In the genomic region with DNA sequence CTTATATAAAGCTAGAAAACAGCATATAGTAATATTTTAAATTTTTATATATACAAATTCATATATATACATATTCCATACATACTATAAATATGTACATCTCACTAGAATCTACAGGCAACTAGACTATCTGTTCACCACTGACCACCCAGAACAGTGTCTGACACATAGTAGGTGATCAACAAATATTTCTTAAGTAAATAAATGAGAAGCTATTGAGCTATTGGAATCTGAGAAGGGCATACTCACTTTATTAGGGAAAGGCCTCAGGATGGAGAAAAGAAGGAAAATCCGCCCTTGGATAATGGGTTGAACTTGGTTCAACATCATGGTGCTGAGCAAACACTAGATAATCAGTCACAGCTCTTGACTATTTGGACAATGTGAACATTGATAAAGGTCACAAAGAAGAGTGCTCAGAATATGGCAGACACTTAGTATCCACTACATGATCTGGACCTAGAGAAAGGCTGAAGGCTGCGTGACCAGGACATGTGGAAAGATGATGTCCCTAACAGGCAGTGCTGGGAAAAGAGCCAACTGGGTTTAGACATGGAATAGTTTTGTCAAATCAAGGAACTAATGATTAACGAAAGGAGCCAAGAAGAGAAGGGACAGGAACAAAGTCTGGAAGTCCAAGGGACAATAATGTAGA, we compare ENCODE assay signal across 29 cellular contexts.
"Had no signal": no experiment of that assay in that cellular context is flagged by ENCODE, and none has a peak within 500 bp of the region (broad histone marks: within the 10 kb centered on the region; RNA-seq: fewer than 3 reads in every experiment).

No MANE protein-coding gene starts in this region.

- H3K9me3 Mint-ChIP-seq: memory B cell; neural progenitor cell; stimulated activated naive B cell treated with anti-CD40 and anti-IgM and Interleukin-4, amounts not matched to agents 10 μg/mL and 1 μg/mL and 100 μg/mL, for 72 hours had no signal

- H3K4me3 ChIP-seq: dorsolateral prefrontal cortex, gastrocnemius medialis, heart left ventricle, lung, neural progenitor cell, right atrium auricular region, sigmoid colon, spleen, thoracic aorta, tibial nerve, upper lobe of left lung had no signal

- H3K27me3 ChIP-seq: dorsolateral prefrontal cortex, gastrocnemius medialis, heart left ventricle, neural progenitor cell, right atrium auricular region, sigmoid colon, spleen, tibial nerve, upper lobe of left lung had no signal

- H3K9me3 ChIP-seq: gastrocnemius medialis, heart left ventricle, right atrium auricular region, sigmoid colon, spleen, thoracic aorta, tibial nerve, upper lobe of left lung had no signal

- H3K4me1 ChIP-seq: gastrocnemius medialis, heart left ventricle, neural progenitor cell, parathyroid adenoma, right atrium auricular region, spleen had no signal

- H3K9ac ChIP-seq: neural progenitor cell, parathyroid adenoma had no signal

- FAIRE-seq: colon, urothelium cell line had no signal

- H3K36me3 ChIP-seq: gastrocnemius medialis, heart left ventricle, neural progenitor cell, right atrium auricular region, sigmoid colon, thoracic aorta, upper lobe of left lung had no signal

- H3K4me1 Mint-ChIP-seq: memory B cell had no signal

- H3K27me3 Mint-ChIP-seq: memory B cell; natural killer cell treated with Interleukin-12 subunit alpha and Interleukin-12 subunit beta and Interleukin-15 and Interleukin-18, amount 100 ng/mL, for 72 hours; progenitor cell of endocrine pancreas; stimulated activated naive B cell treated with anti-CD40 and anti-IgM and Interleukin-4, amounts not matched to agents 10 μg/mL and 1 μg/mL and 100 μg/mL, for 72 hours; stimulated activated naive CD8-positive, alpha-beta T cell treated with anti-CD3 and anti-CD28 coated beads, Interleukin-15, Interleukin-2, amounts not matched to agents 100 ng/mL and 50 ng/mL, for 24 hours had no signal

- H3K27ac Mint-ChIP-seq: memory B cell; natural killer cell treated with Interleukin-12 subunit alpha and Interleukin-12 subunit beta and Interleukin-15 and Interleukin-18, amount 100 ng/mL, for 72 hours; neural progenitor cell; progenitor cell of endocrine pancreas; stimulated activated naive B cell treated with anti-CD40 and anti-IgM and Interleukin-4, amounts not matched to agents 10 μg/mL and 1 μg/mL and 100 μg/mL, for 72 hours; stimulated activated naive CD8-positive, alpha-beta T cell treated with anti-CD3 and anti-CD28 coated beads, Interleukin-15, Interleukin-2, amounts not matched to agents 100 ng/mL and 50 ng/mL, for 24 hours had no signal

- H3K4me2 ChIP-seq: neural progenitor cell had no signal

- H2AFZ ChIP-seq: neural progenitor cell, parathyroid adenoma had no signal

- H3K27ac ChIP-seq: dorsolateral prefrontal cortex, gastrocnemius medialis, heart left ventricle, neural progenitor cell, parathyroid adenoma, right atrium auricular region, sigmoid colon, spleen, thoracic aorta, tibial nerve, upper lobe of left lung had no signal

- DNase-seq: cerebellar nuclear complex; dorsolateral prefrontal cortex; effector CD4-positive, alpha-beta T cell; foreskin fibroblast; gastrocnemius medialis; heart left ventricle; hippocampal formation; islet precursor cell; kidney glomerular epithelial cell; left colon; left ventricle myocardium superior; sigmoid colon; spleen; stimulated activated CD4-positive, alpha-beta T cell treated with anti-CD3 and anti-CD28 coated beads, Interleukin-15, amount 100 ng/mL, for 24 hours; stimulated activated CD4-positive, alpha-beta T cell treated with anti-CD3 and anti-CD28 coated beads, Interleukin-2, amount 100 ng/mL, for 48 hours; stimulated activated naive B cell treated with anti-CD40 and anti-IgM and Interleukin-4, amounts not matched to agents 10 μg/mL and 1 μg/mL and 100 μg/mL, for 72 hours; upper lobe of left lung had no signal

- H3K4me3 Mint-ChIP-seq: memory B cell; natural killer cell treated with Interleukin-12 subunit alpha and Interleukin-12 subunit beta and Interleukin-15 and Interleukin-18, amount 100 ng/mL, for 72 hours; neural progenitor cell; stimulated activated naive B cell treated with anti-CD40 and anti-IgM and Interleukin-4, amounts not matched to agents 10 μg/mL and 1 μg/mL and 100 μg/mL, for 72 hours; stimulated activated naive CD8-positive, alpha-beta T cell treated with anti-CD3 and anti-CD28 coated beads, Interleukin-15, Interleukin-2, amounts not matched to agents 100 ng/mL and 50 ng/mL, for 24 hours had no signal
